30 cellular contexts compared by ENCODE assay signal in the genomic region with DNA sequence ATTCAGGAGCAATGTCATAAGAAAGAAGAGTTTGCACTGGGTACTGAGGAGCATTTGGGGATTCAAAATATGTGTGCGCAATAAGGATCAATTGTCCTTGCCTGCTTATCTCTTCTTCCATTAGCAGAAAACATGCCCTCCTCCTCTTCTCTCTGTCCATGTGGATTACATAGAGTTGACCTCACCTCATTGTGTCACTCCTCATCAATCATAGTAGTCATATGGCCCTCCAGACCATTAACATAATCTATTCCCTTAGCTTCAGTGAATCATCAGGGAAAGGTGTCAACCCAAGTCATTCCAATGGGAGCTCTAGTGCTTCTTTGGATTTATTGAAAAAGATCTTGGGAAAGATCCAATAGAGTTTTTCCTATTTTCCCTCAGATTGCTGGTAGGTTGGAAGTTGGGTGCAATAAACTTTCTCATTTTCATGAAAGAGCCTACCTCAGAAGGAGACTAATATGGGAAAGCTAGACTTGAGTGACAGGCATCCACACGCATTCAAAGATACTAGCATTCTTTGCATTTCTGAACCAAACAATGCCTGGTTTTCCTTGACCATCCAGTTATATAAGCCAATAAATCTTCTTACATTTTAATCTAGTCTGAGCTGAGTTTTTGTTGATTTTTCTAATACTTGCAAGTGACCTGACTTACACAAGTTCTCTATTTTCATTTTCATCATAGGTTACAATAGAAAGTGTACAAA.
DNase-seq lines count a peak whose midpoint lies in the region; ATAC-seq, FAIRE-seq and TF ChIP-seq lines count a peak whose summit lies in the region.
"Had no signal": no experiment of that assay in that cellular context is flagged by ENCODE, and none has a peak within 500 bp of the region (broad histone marks: within the 10 kb centered on the region; RNA-seq: fewer than 3 reads in every experiment).

No MANE protein-coding gene starts in this region.

- H2AK5ac ChIP-seq in H1 (ENCODE audit: low read depth, low read length), result no peak overlapping the region
- H2AK5ac ChIP-seq in mesendoderm (ENCODE audit: low read length), result no peak overlapping the region

- H2BK5ac ChIP-seq in H1 (ENCODE audit: low read depth, low read length) (no peak overlapping the region), mesendoderm (ENCODE audit: low read length) (no peak overlapping the region)

- intact Hi-C loops in mammary epithelial cell (cut with micrococcal nuclease), result no loop called here
- intact Hi-C loops in MCF 10A (cut with micrococcal nuclease), result no loop called here

- no peaks in the 10 kb centered on the region for H3K36me3 Mint-ChIP-seq in MCF 10A (ENCODE audit: insufficient read depth, unreplicated experiment)
- no peaks in the 10 kb centered on the region for H3K36me3 Mint-ChIP-seq in T-helper 17 cell (ENCODE audit: low read depth)
- H3K36me3 Mint-ChIP-seq: activated naive CD8-positive, alpha-beta T cell treated with anti-CD3 and anti-CD28 coated beads for 36 hours; CD8-positive, alpha-beta memory T cell had no signal

- peaks cover under 1% of the 10 kb centered on the region for H3K9me3 Mint-ChIP-seq in MCF 10A (ENCODE audit: unreplicated experiment)
- H3K9me3 Mint-ChIP-seq: neural crest cell had no signal

- CTCF ChIA-PET in mammary epithelial cell (lab: Charles Lee; ENCODE audit: low non-redundant PET), result interaction anchor here (0.8 kb wide), 1 partner anchor 44 kb away, joined by 4 read pairs; no protein-coding TSS in a partner anchor
- CTCF ChIA-PET in MCF 10A (lab: Yijun Ruan, JAX), result interaction anchor here (0.6 to 1.6 kb wide), 5 partner anchors 24 to 1933 kb away, joined by 3 to 5 read pairs (median 3); no protein-coding TSS in a partner anchor
- CTCF ChIA-PET in H1 (lab: Charles Lee; ENCODE audit: partially characterized antibody), result interaction anchor here (1.0 kb wide), 1 partner anchor 16 kb away, joined by 3 read pairs; no protein-coding TSS in a partner anchor

- H3K9ac ChIP-seq in mammary epithelial cell (ENCODE audit: insufficient read depth, low read length) (no peak overlapping the region), H1 (replicated peaks in 1 of 4; ENCODE audit: extremely low read depth in 1 of 4, low read depth in 3 of 4, low read length in 3 of 4) (no peak overlapping the region), mesendoderm (ENCODE audit: low read length) (no peak overlapping the region)
- H3K9ac ChIP-seq: KMS-11 had no signal

- POLR2A ChIA-PET in MCF 10A (lab: Yijun Ruan, JAX), result interaction anchor here (0.6 to 1.7 kb wide), 6 partner anchors 14 to 301 kb away, joined by 3 to 5 read pairs (median 4); no protein-coding TSS in a partner anchor
- POLR2A ChIA-PET in H1 (lab: Charles Lee; ENCODE audit: partially characterized antibody), result interaction anchor here (0.6 kb wide), 1 partner anchor 50 kb away, joined by 3 read pairs; no protein-coding TSS in a partner anchor

- H3K18ac ChIP-seq in H1 (ENCODE audit: extremely low read depth, low read length), result no peak overlapping the region
- H3K18ac ChIP-seq in mesendoderm (ENCODE audit: low read length), result no peak overlapping the region

- H4K20me1 ChIP-seq in mammary epithelial cell (ENCODE audit: insufficient read depth, low read length) (no peaks in the 10 kb centered on the region), H1 (replicated peaks in 1 of 2; ENCODE audit: control insufficient read depth in 1 of 2, insufficient read depth in 2 of 2, low read length in 2 of 2) (no peaks in the 10 kb centered on the region)

- H4K5ac ChIP-seq in H1 (ENCODE audit: insufficient read length, low read depth, low read length) (no peak overlapping the region), mesendoderm (ENCODE audit: low read length) (no peak overlapping the region)

- H3K9me3 ChIP-seq in mammary epithelial cell (replicated peaks; ENCODE audit: insufficient read depth, low read length), result no peaks in the 10 kb centered on the region
- H3K9me3 ChIP-seq in H1 (ENCODE audit: insufficient read depth in 2 of 2, low read depth in 1 of 2, low read length in 1 of 2), result no peaks in the 10 kb centered on the region
- H3K9me3 ChIP-seq in T-helper 17 cell (ENCODE audit: control insufficient read depth, low read length, poor library complexity, severe bottlenecking), result no peaks in the 10 kb centered on the region

- H3K4me2 ChIP-seq in mammary epithelial cell (ENCODE audit: insufficient read depth, low read depth, low read length) (peak overlapping the region; percentile 22), H1 (ENCODE audit: insufficient read depth in 1 of 2, low read depth in 2 of 2, low read length in 2 of 2) (no peak overlapping the region), mesendoderm (ENCODE audit: low read length) (no peak overlapping the region)
- H3K4me2 ChIP-seq: KMS-11 had no signal

- H2BK15ac ChIP-seq in H1 (ENCODE audit: low read length), result no peak overlapping the region
- no peak overlapping the region for H2BK15ac ChIP-seq in mesendoderm (replicated peaks; ENCODE audit: low read depth)

- H3K56ac ChIP-seq in H1 (replicated peaks; ENCODE audit: insufficient read length, low read depth, low read length) (no peak overlapping the region), mesendoderm (ENCODE audit: low read length) (no peak overlapping the region)

- H3K4me1 ChIP-seq in mammary epithelial cell (ENCODE audit: insufficient read depth, low read length), result peaks cover 31% of the 10 kb centered on the region
- H3K4me1 ChIP-seq in H1 (replicated peaks in 1 of 4; ENCODE audit: control insufficient read depth in 3 of 4, insufficient read depth in 4 of 4, low read length in 3 of 4), result no peaks in the 10 kb centered on the region
- H3K4me1 ChIP-seq in mesendoderm (ENCODE audit: control insufficient read depth, low read depth, low read length), result peaks cover 6% of the 10 kb centered on the region

- no peak overlapping the region for H2BK12ac ChIP-seq in H1 (ENCODE audit: low read depth, low read length)

- no peaks in the 10 kb centered on the region for H3K79me1 ChIP-seq in H1 (ENCODE audit: low read depth, low read length)
- no peaks in the 10 kb centered on the region for H3K79me1 ChIP-seq in mesendoderm (ENCODE audit: low read length)

- no peaks in the 10 kb centered on the region for H3K23me2 ChIP-seq in H1 (ENCODE audit: low read depth, low read length)

- 93% methylated on average over 2 of the region's 2 CpGs for WGBS in mammary epithelial cell (ENCODE audit: low coverage, missing lambda C conversion rate)
- WGBS in H1 (ENCODE audit: extremely low coverage in 1 of 2, insufficient coverage in 1 of 2, insufficient read length in 1 of 2, insufficient replicate concordance in 2 of 2, low coverage in 1 of 2, low lambda C conversion rate in 2 of 2, missing lambda C conversion rate in 1 of 2), 2 experiments, result 85% methylated on average over 2 of the region's 2 CpGs; no CpG with 5 or more reads in 1 of the 2 experiments
- no CpG with 5 or more reads among the region's 2 CpGs for WGBS in mesendoderm (ENCODE audit: extremely low coverage, insufficient coverage, low lambda C conversion rate)

- H3K27ac Mint-ChIP-seq in MCF 10A (ENCODE audit: low read depth, unreplicated experiment), result no peak overlapping the region
- no peak overlapping the region for H3K27ac Mint-ChIP-seq in T-helper 17 cell
- H3K27ac Mint-ChIP-seq: activated B cell treated with CpG ODN at 0.5 μM for 24 hours; activated naive CD8-positive, alpha-beta T cell treated with anti-CD3 and anti-CD28 coated beads for 36 hours; activated T-helper 17 cell treated with anti-CD3 and anti-CD28 coated beads, Interleukin-2, amount 50 U/mL, for 72 hours; B cell had no signal

- dilution Hi-C loops in mammary epithelial cell (cut with HindIII; ENCODE audit: low sequenced_read_pairs), result no loop called here

- DNase-seq in mammary epithelial cell, result peak; percentile 8
- no peak for DNase-seq in MCF 10A (ENCODE audit: unreplicated experiment)
- DNase-seq in H1 (ENCODE audit: low read depth in 1 of 2, low spot score in 2 of 2), result no peak
- DNase-seq in mesendoderm, result peak; percentile 18
- DNase-seq in T-helper 17 cell, result no peak
- no peak for DNase-seq in RPMI8226
- DNase-seq: activated B cell treated with CpG ODN at 0.5 μM for 24 hours; activated CD4-positive, alpha-beta T cell treated with anti-CD3 and anti-CD28 coated beads, Interleukin-2, amount 50 U/mL, for 4 hours; activated CD8-positive, alpha-beta memory T cell treated with anti-CD3 and anti-CD28 coated beads, Interleukin-2, amount 50 U/mL, for 4 hours; activated naive CD8-positive, alpha-beta T cell treated with anti-CD3 and anti-CD28 coated beads for 36 hours; CD8-positive, alpha-beta memory T cell; DMS53; effector CD8-positive, alpha-beta T cell; NCI-H187; NCI-H774; posterior cingulate gyrus; T1000; trophoblast cell had no signal

- H3K4ac ChIP-seq in H1 (replicated peaks; ENCODE audit: insufficient read length, low read depth, low read length) (no peak overlapping the region), mesendoderm (ENCODE audit: low read depth, low read length) (no peak overlapping the region)

- H4K8ac ChIP-seq in H1 (ENCODE audit: extremely low read depth, insufficient read depth, low read length), result no peak overlapping the region
- no peak overlapping the region for H4K8ac ChIP-seq in mesendoderm (ENCODE audit: low read depth, low read length)

- H2BK20ac ChIP-seq in H1 (ENCODE audit: low read length), result no peak overlapping the region

- H3K27me3 Mint-ChIP-seq in MCF 10A (ENCODE audit: insufficient read depth, unreplicated experiment) (peaks cover 10% of the 10 kb centered on the region), T-helper 17 cell (no peaks in the 10 kb centered on the region)
- H3K27me3 Mint-ChIP-seq: activated B cell treated with CpG ODN at 0.5 μM for 24 hours; activated naive CD8-positive, alpha-beta T cell treated with anti-CD3 and anti-CD28 coated beads for 36 hours; activated T-helper 17 cell treated with anti-CD3 and anti-CD28 coated beads, Interleukin-2, amount 50 U/mL, for 72 hours; B cell; CD8-positive, alpha-beta memory T cell had no signal

- H3K36me3 ChIP-seq in mammary epithelial cell (ENCODE audit: insufficient read depth, low read length), result no peaks in the 10 kb centered on the region
- H3K36me3 ChIP-seq in H1 (ENCODE audit: control insufficient read depth in 2 of 4, insufficient read depth in 4 of 4, low read length in 3 of 4), result no peaks in the 10 kb centered on the region
- no peaks in the 10 kb centered on the region for H3K36me3 ChIP-seq in mesendoderm (ENCODE audit: control insufficient read depth, insufficient read depth, low read length)

- H2BK120ac ChIP-seq in H1 (replicated peaks; ENCODE audit: low read depth, low read length) (no peak overlapping the region), mesendoderm (ENCODE audit: low read depth, low read length) (no peak overlapping the region)

- no peak overlapping the region for H3K23ac ChIP-seq in H1 (ENCODE audit: insufficient read length)
- H3K23ac ChIP-seq in mesendoderm (ENCODE audit: low read length), result no peak overlapping the region

- in situ Hi-C loops in mammary epithelial cell (cut with MboI; ENCODE audit: low sequenced_read_pairs in 2 of 2), result no loop called here

- H3K14ac ChIP-seq in H1 (ENCODE audit: insufficient read length), result no peak overlapping the region

- H3K4me1 Mint-ChIP-seq in MCF 10A (ENCODE audit: insufficient read depth, unreplicated experiment), result peaks cover 12% of the 10 kb centered on the region
- H3K4me1 Mint-ChIP-seq in T-helper 17 cell, result no peaks in the 10 kb centered on the region
- H3K4me1 Mint-ChIP-seq: activated B cell treated with CpG ODN at 0.5 μM for 24 hours; activated naive CD8-positive, alpha-beta T cell treated with anti-CD3 and anti-CD28 coated beads for 36 hours; activated T-helper 17 cell treated with anti-CD3 and anti-CD28 coated beads, Interleukin-2, amount 50 U/mL, for 72 hours; B cell; CD8-positive, alpha-beta memory T cell; neural crest cell had no signal

- no peak overlapping the region for H3K27ac ChIP-seq in mammary epithelial cell (ENCODE audit: insufficient read depth, low read depth, low read length)
- no peak overlapping the region for H3K27ac ChIP-seq in H1 (ENCODE audit: low read depth, low read length)
- no peak overlapping the region for H3K27ac ChIP-seq in mesendoderm (ENCODE audit: low read depth, low read length)
- H3K27ac ChIP-seq: 22Rv1, KMS-11, skin epidermis had no signal

- no peak for TF ChIP-seq EP300 in H1 (IDR thresholded peaks at IDR 0.05; ENCODE audit: borderline replicate concordance in 1 of 2, low read depth in 2 of 2, low read length in 2 of 2)

- H3K79me2 ChIP-seq in mammary epithelial cell (ENCODE audit: insufficient read depth, low read length) (no peaks in the 10 kb centered on the region), H1 (ENCODE audit: control insufficient read depth in 1 of 2, insufficient read depth in 2 of 2, low read length in 2 of 2) (no peaks in the 10 kb centered on the region), mesendoderm (ENCODE audit: control insufficient read depth, insufficient read depth, low read length) (no peaks in the 10 kb centered on the region)

- H3K4me3 Mint-ChIP-seq in MCF 10A (ENCODE audit: unreplicated experiment) (no peak overlapping the region), T-helper 17 cell (no peak overlapping the region)
- H3K4me3 Mint-ChIP-seq: activated B cell treated with CpG ODN at 0.5 μM for 24 hours; activated naive CD8-positive, alpha-beta T cell treated with anti-CD3 and anti-CD28 coated beads for 36 hours; activated T-helper 17 cell treated with anti-CD3 and anti-CD28 coated beads, Interleukin-2, amount 50 U/mL, for 72 hours; B cell; CD8-positive, alpha-beta memory T cell; neural crest cell had no signal

- H3K27me3 ChIP-seq in mammary epithelial cell (ENCODE audit: insufficient read depth, low read length) (no peaks in the 10 kb centered on the region), H1 (replicated peaks in 1 of 4; ENCODE audit: control insufficient read depth in 3 of 4, extremely low read depth in 1 of 4, insufficient read depth in 3 of 4, low read length in 3 of 4) (peaks cover 0 to 2% (median 0%) of the 10 kb centered on the region in 4 experiments; a peak in 1 of 7 replicates), mesendoderm (ENCODE audit: insufficient read depth, low read length, poor library complexity) (no peaks in the 10 kb centered on the region)

- BruUV-seq in mammary epithelial cell (replicated peaks; lab: Mats Ljungman, UMichigan), result no TSS peak
- BruUV-seq in MCF 10A (replicated peaks; lab: Mats Ljungman, UMichigan), result no TSS peak

- TF ChIP-seq RAD21 in H1 (IDR thresholded peaks at IDR 0.05 in 1 of 2, conservative IDR thresholded peaks at IDR 0.05 in 1 of 2; ENCODE audit: low read depth in 2 of 2, low read length in 2 of 2), result no peak

- no peak overlapping the region for H2AFZ ChIP-seq in mammary epithelial cell (ENCODE audit: low read depth, low read length)
- H2AFZ ChIP-seq in H1 (ENCODE audit: low read length), result no peak overlapping the region

- no peak overlapping the region for H4K91ac ChIP-seq in H1 (replicated peaks; ENCODE audit: insufficient read length, low read length)

- no peak for TF ChIP-seq CTCF in mammary epithelial cell (conservative IDR thresholded peaks at IDR 0.05 in 1 of 2, IDR thresholded peaks at IDR 0.05 in 1 of 2; ENCODE audit: extremely low read depth in 1 of 2, insufficient read depth in 1 of 2, low read depth in 1 of 2, low read length in 2 of 2)
- no peak for TF ChIP-seq CTCF in MCF 10A (IDR thresholded peaks at IDR 0.05; ENCODE audit: unreplicated experiment)
- TF ChIP-seq CTCF in H1 (IDR thresholded peaks at IDR 0.05; ENCODE audit: control extremely low read depth in 1 of 3, insufficient read depth in 1 of 3, low read depth in 1 of 3, low read length in 3 of 3), result no peak

- H3K4me3 ChIP-seq in mammary epithelial cell (replicated peaks in 1 of 3; ENCODE audit: insufficient read depth in 1 of 3, low read depth in 2 of 3, low read length in 3 of 3), result no peak overlapping the region
- H3K4me3 ChIP-seq in H1 (ENCODE audit: extremely low read depth in 1 of 4, insufficient read depth in 2 of 4, low read depth in 3 of 4, low read length in 4 of 4), result no peak overlapping the region
- no peak overlapping the region for H3K4me3 ChIP-seq in mesendoderm (ENCODE audit: low read length)
- H3K4me3 ChIP-seq: skin epidermis had no signal

- FAIRE-seq in H1 (lab: Jason Lieb, UNC), result no peak
- FAIRE-seq: G401.6, HTR-8/SVneo, islet of Langerhans had no signal

- ATAC-seq in GM18870 (IDR thresholded peaks at IDR 0.05; ENCODE audit: unreplicated experiment) (no peak), HG03045 (IDR thresholded peaks at IDR 0.05; ENCODE audit: unreplicated experiment) (no peak), T-helper 17 cell (no peak)
- ATAC-seq: activated T-helper 17 cell treated with anti-CD3 and anti-CD28 coated beads, Interleukin-2, amount 50 U/mL, for 72 hours; Right ventricle myocardium inferior had no signal

- TF ChIP-seq POLR2A in H1 (IDR thresholded peaks at IDR 0.05; ENCODE audit: control extremely low read depth in 1 of 2, low read depth in 2 of 2, low read length in 2 of 2), result no peak

Comparison
In these comparisons a context has a peak if more than half of its experiments do, and no peak if none do; other contexts are left out.
1. DNase-seq: peak in mammary epithelial cell (single experiment) and mesendoderm (single experiment); none in MCF 10A (single experiment), H1 (0 of 2), T-helper 17 cell (0 of 3) and RPMI8226 (single experiment).